9 cellular contexts compared by ENCODE assay signal in genomic region chr1:157580179-157580827, GRCh38. TPM values are rescaled to one million over a fixed set of nuclear protein-coding genes. Genes with fewer than 3 reads are reported as not detected.
A peak's percentile ranks its signal among the peaks of the same experiment; 100 is the strongest.
DNase-seq lines count a peak whose midpoint lies in the region; ATAC-seq and TF ChIP-seq lines count a peak whose summit lies in the region.
"Had no signal": no experiment of that assay in that cellular context is flagged by ENCODE, and none has a peak within 500 bp of the region (broad histone marks: within the 10 kb centered on the region; RNA-seq: fewer than 3 reads in every experiment).

No MANE protein-coding gene starts in this region.

- H3K4me3 ChIP-seq in thyroid gland (replicated peaks in 1 of 3), result no peak overlapping the region

- TF ChIP-seq CTCF in thyroid gland (IDR thresholded peaks at IDR 0.05), result peak in 5 of 6 experiments; percentile 57 to 77 (median 72)

- no peaks in the 10 kb centered on the region for H3K4me1 ChIP-seq in thyroid gland

- TF ChIP-seq POLR2A in thyroid gland (IDR thresholded peaks at IDR 0.05), result no peak

- WGBS in thyroid gland, 2 donors, result 7 to 10% methylated on average over 4 of the region's 4 CpGs

- intact Hi-C loops in thyroid gland (cut with DNase I), result loop anchor here (10.0 kb wide), 1 partner anchor 114 kb away; no protein-coding TSS in a partner anchor

- in situ Hi-C loops in T47D (cut with HindIII; ENCODE audit: low pct_unique_long_range_greater_than_20kb, low sequenced_read_pairs), result no loop called here

- H3K9me3 ChIP-seq in thyroid gland, result no peaks in the 10 kb centered on the region

- DNase-seq in DMS 273 (lab: John Stamatoyannopoulos, UW; ENCODE audit: unreplicated experiment), result peak; percentile 76
- no peak for DNase-seq in DMS 273 treated with DMSO at 0.1 percent for 48 hours (lab: John Stamatoyannopoulos, UW)
- peak; percentile 20 for DNase-seq in NCI-H748 treated with DMSO at 0.1 percent for 48 hours (lab: John Stamatoyannopoulos, UW)
- peak; percentile 59 to 88 for DNase-seq in T47D (ENCODE audit: low read depth in 1 of 2, low spot score in 1 of 2)
- peak; percentile 57 for DNase-seq in kidney glomerular epithelial cell (lab: John Stamatoyannopoulos, UW)
- peak; percentile 19 to 22 for DNase-seq in thyroid gland

- no peaks in the 10 kb centered on the region for H3K36me3 ChIP-seq in thyroid gland

- no peak overlapping the region for H3K27ac ChIP-seq in thyroid gland

- no peaks in the 10 kb centered on the region for H3K27me3 ChIP-seq in thyroid gland

- ATAC-seq in HG03354 (IDR thresholded peaks at IDR 0.05; ENCODE audit: poor library complexity, severe bottlenecking, unreplicated experiment), result peak; percentile 46
- ATAC-seq in GM21528 (IDR thresholded peaks at IDR 0.05; ENCODE audit: low FRiP score, unreplicated experiment), result no peak

RNA-seq across cellular contexts. Expression of gene FCRL4, which starts 17.6 kb away (rescaled TPM):
- not detected for total RNA-seq in thyroid gland
- total RNA-seq: activated naive CD4-positive, alpha-beta T cell treated with anti-CD3 and anti-CD28 coated beads, Interleukin-2, amount 50 U/mL, for 72 hours had no signal

RNA-seq across cellular contexts. Expression of gene FCRL5, which starts 28.0 kb away (rescaled TPM):
- 1 to 10 TPM in 1 of 4 donors, under 1 TPM in 1, not detected in 2; 0.15 to 1.2 TPM for total RNA-seq in thyroid gland
- total RNA-seq: activated naive CD4-positive, alpha-beta T cell treated with anti-CD3 and anti-CD28 coated beads, Interleukin-2, amount 50 U/mL, for 72 hours had no signal
